In the genomic region with DNA sequence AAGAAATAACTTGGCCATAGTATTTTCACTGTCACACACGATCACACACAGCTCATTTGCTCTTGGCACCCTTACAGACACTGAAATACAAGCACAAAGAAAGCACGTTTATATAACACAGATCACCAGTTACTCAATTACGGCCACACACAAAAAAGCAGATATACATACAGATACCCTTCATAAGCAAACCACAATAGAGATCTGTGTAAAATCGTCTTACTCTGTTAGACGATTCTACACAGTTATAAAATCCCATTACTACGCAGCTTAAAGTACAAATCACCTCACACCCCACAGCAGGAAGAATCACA, we compare ENCODE assay signal across 8 cellular contexts. TPM values are rescaled to one million over a fixed set of nuclear protein-coding genes. Genes with fewer than 3 reads are reported as not detected.
DNase-seq lines count a peak whose midpoint lies in the region; ATAC-seq and TF ChIP-seq lines count a peak whose summit lies in the region.

No MANE protein-coding gene starts in this region.

- peak overlapping the region; percentile 97 for H3K4me3 Mint-ChIP-seq in neural progenitor cell

- H3K79me2 ChIP-seq in neural progenitor cell (ENCODE audit: low read depth), result peaks cover 39% of the 10 kb centered on the region

- peak overlapping the region; percentile 78 for H3K4me2 ChIP-seq in neural progenitor cell

- H3K36me3 ChIP-seq in endocrine pancreas (ENCODE audit: control insufficient read depth, insufficient read depth, low read length), result no peaks in the 10 kb centered on the region
- H3K36me3 ChIP-seq in neural progenitor cell, result no peaks in the 10 kb centered on the region

- H3K27ac Mint-ChIP-seq in neural progenitor cell, result peak overlapping the region; percentile 67

- H3K36me3 Mint-ChIP-seq in neural progenitor cell, result peaks cover 22% of the 10 kb centered on the region

- H3K4me3 ChIP-seq in endocrine pancreas (ENCODE audit: control insufficient read depth, insufficient read depth, low read length) (peak overlapping the region; percentile 92), neural progenitor cell (peak overlapping the region; percentile 83)

- H3K9me3 ChIP-seq in endocrine pancreas (ENCODE audit: control insufficient read depth, low read length) (peaks cover 6% of the 10 kb centered on the region), neural progenitor cell (ENCODE audit: low read depth) (peaks cover 8% of the 10 kb centered on the region)

- peaks cover 7% of the 10 kb centered on the region for H3K27me3 Mint-ChIP-seq in neural progenitor cell (ENCODE audit: insufficient read depth, low read depth)

- H2AFZ ChIP-seq in neural progenitor cell (replicated peaks), result peak overlapping the region; percentile 79

- no peak for TF ChIP-seq CTCF in neural progenitor cell (IDR thresholded peaks at IDR 0.05)

- H3K27ac ChIP-seq in neural progenitor cell, result no peak overlapping the region

- DNase-seq in NCI-H345 (lab: John Stamatoyannopoulos, UW) (peak; percentile 46), neural progenitor cell (ENCODE audit: low spot score) (no peak), posterior cingulate gyrus (no peak), kidney tubule cell (ENCODE audit: low spot score) (no peak)
- DNase-seq in effector CD8-positive, alpha-beta T cell (lab: John Stamatoyannopoulos, UW), result no peak

- no peaks in the 10 kb centered on the region for H4K20me1 ChIP-seq in neural progenitor cell (ENCODE audit: low read depth)

- H3K4me1 Mint-ChIP-seq in neural progenitor cell, result peaks cover 13% of the 10 kb centered on the region

- peaks cover 65% of the 10 kb centered on the region for H3K9me3 Mint-ChIP-seq in neural progenitor cell

- intact Hi-C loops in posterior cingulate gyrus (cut with DNase I), result loop anchor here (5.0 kb wide), 2 partner anchors 105 to 240 kb away; a partner anchor contains a TSS

- H3K4me1 ChIP-seq in endocrine pancreas (ENCODE audit: control insufficient read depth, insufficient read depth, low read length) (peaks cover 6% of the 10 kb centered on the region), neural progenitor cell (no peaks in the 10 kb centered on the region)

- H3K9ac ChIP-seq in endocrine pancreas (ENCODE audit: control insufficient read depth, insufficient read depth, low read length) (peak overlapping the region; percentile 81), neural progenitor cell (peak overlapping the region; percentile 18)

- H3K27me3 ChIP-seq in endocrine pancreas (ENCODE audit: control insufficient read depth, insufficient read depth, low read length), result no peaks in the 10 kb centered on the region
- H3K27me3 ChIP-seq in neural progenitor cell, result no peaks in the 10 kb centered on the region

- H3F3A ChIP-seq in neural progenitor cell (ENCODE audit: low read depth), result no peaks in the 10 kb centered on the region

- peak; percentile 2 for ATAC-seq in GM18502 (IDR thresholded peaks at IDR 0.05; ENCODE audit: poor library complexity, unreplicated experiment)
- no peak for ATAC-seq in GM21423 (IDR thresholded peaks at IDR 0.05; ENCODE audit: unreplicated experiment)

RNA-seq across cellular contexts. Expression of a gene that starts 0.7 kb away (rescaled TPM):
- total RNA-seq in neural progenitor cell (ENCODE audit: low replicate concordance), result 19.8 and 21.0 TPM in 2 replicates
